ENCODE assay signal across 24 cellular contexts in genomic region chrX:67436867-67437266, GRCh38.
DNase-seq lines count a peak whose midpoint lies in the region; ATAC-seq, FAIRE-seq and TF ChIP-seq lines count a peak whose summit lies in the region.
"Had no signal": no experiment of that assay in that cellular context is flagged by ENCODE, and none has a peak within 500 bp of the region (broad histone marks: within the 10 kb centered on the region; RNA-seq: fewer than 3 reads in every experiment).

No MANE protein-coding gene starts in this region.

- in situ Hi-C loops in HepG2 (cut with HindIII; ENCODE audit: extremely low pct_ligation_motif_present, low pct_unique_long_range_greater_than_20kb) = no loop called here

- no peaks in the 10 kb centered on the region for H3K79me2 ChIP-seq in HepG2 (ENCODE audit: insufficient read depth, low read length)

- DNase-seq in Right ventricle myocardium inferior (ENCODE audit: missing footprints) (no peak), right atrium auricular region (ENCODE audit: low spot score) (no peak), HepG2 (ENCODE audit: low spot score) (no peak), sciatic nerve (ENCODE audit: low spot score) (no peak), prostate gland (ENCODE audit: low spot score) (no peak)
- DNase-seq: AML-193; BE2C; CD4-positive, alpha-beta T cell; CD8-positive, alpha-beta memory T cell; DMS 273 treated with DMSO at 0.1 percent for 48 hours; DMS79; EL; GDM1; GM23248; H7; HCEC 1CT had no signal

- ATAC-seq in Right ventricle myocardium inferior (peak; percentile 62), HepG2 (no peak), sciatic nerve (peak; percentile 52)
- ATAC-seq: GM12878 had no signal

- TF ChIP-seq EP300 in HepG2 (IDR thresholded peaks at IDR 0.05; ENCODE audit: low read depth in 2 of 2, low read length in 2 of 2) (no peak), HepG2 (CRISPR knock-in tag; IDR thresholded peaks at IDR 0.05; ENCODE audit: borderline replicate concordance) (no peak)

- BruUV-seq in HepG2 (replicated peaks; lab: Mats Ljungman, UMichigan) = no TSS peak

- CTCF ChIA-PET in HepG2 (lab: Yijun Ruan, JAX; ENCODE audit: low intra/inter-chr PET ratio, low total read pairs) = no interaction called here

- H3K9ac ChIP-seq in liver (ENCODE audit: low read depth in 1 of 2, low read length in 2 of 2) = no peak overlapping the region
- no peak overlapping the region for H3K9ac ChIP-seq in HepG2 (ENCODE audit: insufficient read depth, low read depth, low read length)
- H3K9ac ChIP-seq: BLaER1 treated with 17β-estradiol and CSF1 and Interleukin-3, amounts not matched to agents 10 nM and 100 nM; GM23248 had no signal

- TF ChIP-seq POLR2A in HepG2 (IDR thresholded peaks at IDR 0.05; ENCODE audit: insufficient read depth in 1 of 2, low read depth in 2 of 2, low read length in 2 of 2) = no peak
- no peak for TF ChIP-seq POLR2A in prostate gland (IDR thresholded peaks at IDR 0.05)

- TF ChIP-seq RAD21 in liver (IDR thresholded peaks at IDR 0.05) (no peak), HepG2 (CRISPR knock-in tag; IDR thresholded peaks at IDR 0.05) (no peak)

- no peaks in the 10 kb centered on the region for H3K36me3 ChIP-seq in right atrium auricular region
- no peaks in the 10 kb centered on the region for H3K36me3 ChIP-seq in liver (ENCODE audit: control insufficient read depth in 4 of 4, insufficient read depth in 3 of 4, low read depth in 1 of 4, low read length in 3 of 4)
- H3K36me3 ChIP-seq in HepG2 (replicated peaks in 1 of 2; ENCODE audit: control insufficient read depth in 1 of 2, insufficient read depth in 2 of 2, low read length in 2 of 2) = no peaks in the 10 kb centered on the region
- H3K36me3 ChIP-seq in prostate gland = no peaks in the 10 kb centered on the region
- H3K36me3 ChIP-seq: BE2C; BLaER1 treated with 17β-estradiol and CSF1 and Interleukin-3, amounts not matched to agents 10 nM and 100 nM had no signal

- no peaks in the 10 kb centered on the region for H3K9me3 ChIP-seq in right atrium auricular region
- H3K9me3 ChIP-seq in liver (ENCODE audit: control insufficient read depth in 4 of 4, low read length in 3 of 4) = no peaks in the 10 kb centered on the region
- H3K9me3 ChIP-seq in HepG2 (ENCODE audit: low read length) = peaks cover 80% of the 10 kb centered on the region
- H3K9me3 ChIP-seq in prostate gland = no peaks in the 10 kb centered on the region
- H3K9me3 ChIP-seq: BE2C had no signal

- H4K20me1 ChIP-seq in HepG2 (ENCODE audit: insufficient read depth, low read length) = no peaks in the 10 kb centered on the region
- H4K20me1 ChIP-seq: BLaER1 treated with 17β-estradiol and CSF1 and Interleukin-3, amounts not matched to agents 10 nM and 100 nM had no signal

- FAIRE-seq in HepG2 (lab: Jason Lieb, UNC) = no peak
- FAIRE-seq: A204.1, D721Med, GM12878, GM19239, H1 had no signal

- TF ChIP-seq CTCF in right atrium auricular region (IDR thresholded peaks at IDR 0.05) (no peak), liver (IDR thresholded peaks at IDR 0.05; ENCODE audit: low read depth, low read length, missing input control) (no peak), HepG2 (CRISPR knock-in tag; IDR thresholded peaks at IDR 0.05) (no peak), prostate gland (IDR thresholded peaks at IDR 0.05) (no peak)

- H3K4me3 ChIP-seq in right atrium auricular region (no peak overlapping the region), liver (ENCODE audit: low read depth in 1 of 3, low read length in 3 of 3) (no peak overlapping the region), HepG2 (replicated peaks in 1 of 3; ENCODE audit: insufficient read depth in 1 of 3, low read depth in 2 of 3, low read length in 3 of 3) (no peak overlapping the region), prostate gland (no peak overlapping the region)
- H3K4me3 ChIP-seq: BLaER1 treated with 17β-estradiol and CSF1 and Interleukin-3, amounts not matched to agents 10 nM and 100 nM; GM12878; GM23248 had no signal

- H2AFZ ChIP-seq in HepG2 (ENCODE audit: low read length) = no peak overlapping the region
- H2AFZ ChIP-seq: GM23248 had no signal

- intact Hi-C loops in Right ventricle myocardium inferior (cut with DNase I) (no loop called here), HepG2 (cut with micrococcal nuclease; ENCODE audit: unreplicated experiment) (no loop called here), sciatic nerve (cut with DNase I) (no loop called here), prostate gland (cut with DNase I) (no loop called here)

- H3K4me2 ChIP-seq in HepG2 (ENCODE audit: low read depth, low read length) = no peak overlapping the region
- H3K4me2 ChIP-seq: BLaER1 treated with 17β-estradiol and CSF1 and Interleukin-3, amounts not matched to agents 10 nM and 100 nM had no signal

- H3K27ac ChIP-seq in right atrium auricular region = no peak overlapping the region
- H3K27ac ChIP-seq in liver (ENCODE audit: low read depth in 1 of 2, low read length in 2 of 2) = peak overlapping the region; percentile 65 to 67
- H3K27ac ChIP-seq in HepG2 (ENCODE audit: extremely low read length, insufficient read depth, low read length) = no peak overlapping the region
- H3K27ac ChIP-seq in prostate gland = no peak overlapping the region
- H3K27ac ChIP-seq: 22Rv1; BLaER1 treated with 17β-estradiol and CSF1 and Interleukin-3, amounts not matched to agents 10 nM and 100 nM; GM23248 had no signal

- H3K27me3 ChIP-seq in right atrium auricular region = no peaks in the 10 kb centered on the region
- no peaks in the 10 kb centered on the region for H3K27me3 ChIP-seq in liver (ENCODE audit: control insufficient read depth in 4 of 4, insufficient read depth in 4 of 4, low read length in 3 of 4)
- H3K27me3 ChIP-seq in HepG2 (ENCODE audit: control insufficient read depth in 1 of 2, insufficient read depth in 2 of 2, low read length in 2 of 2) = no peaks in the 10 kb centered on the region
- no peaks in the 10 kb centered on the region for H3K27me3 ChIP-seq in prostate gland (replicated peaks; ENCODE audit: insufficient read depth)
- H3K27me3 ChIP-seq: BE2C had no signal

- POLR2A ChIA-PET in HepG2 (lab: Yijun Ruan, JAX) = no interaction called here

- H3K4me1 ChIP-seq in right atrium auricular region (no peaks in the 10 kb centered on the region), liver (ENCODE audit: control insufficient read depth in 4 of 4, insufficient read depth in 4 of 4, low read length in 3 of 4) (peaks cover 4 to 22% (median 17%) of the 10 kb centered on the region in 4 donors), HepG2 (ENCODE audit: insufficient read depth, low read length) (no peaks in the 10 kb centered on the region), prostate gland (replicated peaks) (no peaks in the 10 kb centered on the region)
- H3K4me1 ChIP-seq: BE2C; BLaER1 treated with 17β-estradiol and CSF1 and Interleukin-3, amounts not matched to agents 10 nM and 100 nM had no signal

TF ChIP-seq in liver, 16 proteins besides CTCF, POLR2A, EP300 and RAD21 (continues in another document):
- TF ChIP-seq SP1 (IDR thresholded peaks at IDR 0.05) (no peak), FOXA1 (IDR thresholded peaks at IDR 0.05) (no peak), TAF1 (conservative IDR thresholded peaks at IDR 0.05) (no peak), FOXA2 (IDR thresholded peaks at IDR 0.05) (no peak), HNF4A (conservative IDR thresholded peaks at IDR 0.05) (peak in 1 of 2 donors; percentile 4), HNF4G (IDR thresholded peaks at IDR 0.05) (no peak)

TF ChIP-seq in HepG2, 621 proteins besides CTCF, POLR2A, EP300 and RAD21 (continues in another document):
- TF ChIP-seq THAP7 (CRISPR knock-in tag; IDR thresholded peaks at IDR 0.05) (no peak), HOXA5 (CRISPR knock-in tag; IDR thresholded peaks at IDR 0.05) (no peak), ARHGAP35 (CRISPR knock-in tag; IDR thresholded peaks at IDR 0.05; ENCODE audit: borderline replicate concordance) (no peak), NFYC (CRISPR knock-in tag; IDR thresholded peaks at IDR 0.05) (no peak), BRCA1 (CRISPR knock-in tag; IDR thresholded peaks at IDR 0.05) (no peak), MTERF4 (CRISPR knock-in tag; IDR thresholded peaks at IDR 0.05) (no peak), ZNF766 (CRISPR knock-in tag; IDR thresholded peaks at IDR 0.05; ENCODE audit: borderline replicate concordance) (no peak), MTA3 (CRISPR knock-in tag; IDR thresholded peaks at IDR 0.05) (no peak), ZNF678 (CRISPR knock-in tag; IDR thresholded peaks at IDR 0.05) (no peak), TAF1 (CRISPR knock-in tag; IDR thresholded peaks at IDR 0.05) (no peak), KDM1A (CRISPR knock-in tag; IDR thresholded peaks at IDR 0.05) (no peak), ZNF230 (CRISPR knock-in tag; IDR thresholded peaks at IDR 0.05) (no peak), TRIM22 (IDR thresholded peaks at IDR 0.05) (no peak)

Comparison
In these comparisons a context has a peak if more than half of its experiments do, and no peak if none do; other contexts are left out.
1. H3K27ac ChIP-seq: peak in liver (2 of 2); none in right atrium auricular region (0 of 2), HepG2 (single experiment) and prostate gland (0 of 2).